Comparison of ENCODE assay signal across 1 cellular context in the genomic region with DNA sequence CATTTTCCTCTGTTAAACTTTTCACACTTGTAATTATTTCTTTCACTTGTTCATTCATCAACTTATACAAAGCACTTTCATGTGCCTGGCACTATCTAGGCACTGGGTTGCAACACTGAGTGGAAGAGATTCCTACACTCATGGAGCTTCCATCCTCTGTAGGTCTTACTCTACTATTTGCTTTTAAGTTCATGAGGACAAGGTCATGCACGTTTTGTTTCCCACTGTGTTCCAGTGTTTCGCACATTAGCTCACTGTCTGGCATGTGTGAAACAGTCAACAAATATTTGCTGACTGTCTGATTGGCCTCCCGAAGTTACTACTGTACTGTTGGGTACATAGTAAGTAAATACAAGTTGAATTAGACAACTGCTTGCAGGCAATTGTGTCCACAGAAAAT.
TF ChIP-seq lines count a peak whose summit lies in the region.

No MANE protein-coding gene starts in this region.

TF ChIP-seq in A549, 52 proteins besides CTCF, POLR2A, EP300 and RAD21 (continued from another document):
- TF ChIP-seq, protein P1, sequence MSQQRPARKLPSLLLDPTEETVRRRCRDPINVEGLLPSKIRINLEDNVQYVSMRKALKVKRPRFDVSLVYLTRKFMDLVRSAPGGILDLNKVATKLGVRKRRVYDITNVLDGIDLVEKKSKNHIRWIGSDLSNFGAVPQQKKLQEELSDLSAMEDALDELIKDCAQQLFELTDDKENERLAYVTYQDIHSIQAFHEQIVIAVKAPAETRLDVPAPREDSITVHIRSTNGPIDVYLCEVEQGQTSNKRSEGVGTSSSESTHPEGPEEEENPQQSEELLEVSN (IDR thresholded peaks at IDR 0.05; ENCODE audit: borderline replicate concordance, low read depth), result no peak
- TF ChIP-seq ESRRA (IDR thresholded peaks at IDR 0.05; ENCODE audit: borderline replicate concordance, low read length) (no peak; the same call in 1 of the 2 replicates), NPAS2 (CRISPR knock-in tag; IDR thresholded peaks at IDR 0.05; ENCODE audit: borderline replicate concordance) (no peak)
TF ChIP-seq in A549: peak in this region for 9.
